ENCODE assay signal across 2 cellular contexts in genomic region chr20:20709858-20710257, GRCh38.
TF ChIP-seq lines count a peak whose summit lies in the region.

No MANE protein-coding gene starts in this region.

TF ChIP-seq in GM12878, 131 proteins besides CTCF, POLR2A, EP300 and RAD21 (continued from another document):
- peak; percentile 38; the same call in 1 of the 2 replicates for TF ChIP-seq MLLT1 (IDR thresholded peaks at IDR 0.05)

TF ChIP-seq in liver, 16 proteins besides CTCF, POLR2A, EP300 and RAD21 (continued from another document):
- no peak for TF ChIP-seq REST (IDR thresholded peaks at IDR 0.05)
- TF ChIP-seq FOXA1 (IDR thresholded peaks at IDR 0.05): no peak
- TF ChIP-seq YY1 (IDR thresholded peaks at IDR 0.05): no peak
- TF ChIP-seq SP1 (IDR thresholded peaks at IDR 0.05): no peak
- TF ChIP-seq NR2F2 (IDR thresholded peaks at IDR 0.05): no peak
- TF ChIP-seq ATF3 (IDR thresholded peaks at IDR 0.05): no peak
